1 cellular context compared by ENCODE assay signal in the genomic region with DNA sequence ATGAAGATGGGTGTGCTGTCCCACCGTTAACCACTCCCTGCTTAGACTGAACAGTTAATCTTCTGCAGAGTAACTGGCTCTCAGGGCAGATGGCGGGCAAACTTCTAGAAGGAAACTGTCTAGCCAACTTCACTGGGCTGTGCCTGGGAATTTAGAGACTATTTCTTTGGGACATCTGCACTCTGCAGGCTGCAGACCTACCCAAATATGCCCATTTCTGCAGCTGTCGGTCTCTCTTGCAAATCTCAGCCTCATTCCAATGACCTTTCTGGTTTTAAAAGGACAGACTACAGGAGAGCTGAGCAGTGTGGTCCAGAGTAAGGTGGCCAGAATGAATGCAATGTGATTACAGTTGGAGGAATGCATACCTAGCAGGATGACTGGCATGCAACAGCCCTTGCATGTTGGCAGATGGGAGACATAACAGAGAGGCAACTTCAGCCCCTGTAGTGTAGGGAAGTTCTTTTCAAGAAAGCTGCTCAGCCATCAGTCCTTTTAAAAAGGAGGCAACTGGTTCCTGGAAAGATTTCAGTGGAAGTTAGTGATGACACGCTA.
TF ChIP-seq lines count a peak whose summit lies in the region.

No MANE protein-coding gene starts in this region.

TF ChIP-seq in IMR-90, 13 proteins besides CTCF, POLR2A, EP300 and RAD21:
- TF ChIP-seq FOS (IDR thresholded peaks at IDR 0.05; ENCODE audit: low read depth, low read length) (no peak), RCOR1 (IDR thresholded peaks at IDR 0.05; ENCODE audit: insufficient replicate concordance, low read length) (no peak), SMC3 (IDR thresholded peaks at IDR 0.05; ENCODE audit: low read depth, low read length) (no peak), NFE2L2 (IDR thresholded peaks at IDR 0.05; ENCODE audit: low read depth, low read length) (no peak), BHLHE40 (IDR thresholded peaks at IDR 0.05; ENCODE audit: low read depth, low read length) (no peak), ELK1 (IDR thresholded peaks at IDR 0.05; ENCODE audit: borderline replicate concordance, low read depth, low read length) (no peak), CHD1 (IDR thresholded peaks at IDR 0.05; ENCODE audit: low read depth, low read length) (no peak), CEBPB (IDR thresholded peaks at IDR 0.05; ENCODE audit: low read depth, low read length) (no peak)
